Comparison of ENCODE assay signal across 25 cellular contexts in genomic region chr1:181219938-181220337, GRCh38.
"Had no signal": no experiment of that assay in that cellular context is flagged by ENCODE, and none has a peak within 500 bp of the region (broad histone marks: within the 10 kb centered on the region; RNA-seq: fewer than 3 reads in every experiment).

No MANE protein-coding gene starts in this region.

- H3K4me3 ChIP-seq: smooth muscle cell, tibial nerve, uterus had no signal

- ATAC-seq: activated CD8-positive, alpha-beta T cell treated with anti-CD3 and anti-CD28 coated beads, Interleukin-2, amount 10 ng/mL, durations not matched to agents 7 days and 5 days; activated naive CD4-positive, alpha-beta T cell treated with anti-CD3 and anti-CD28 coated beads, Interleukin-2, amount 50 U/mL, for 72 hours had no signal

- H3K9me3 ChIP-seq: uterus had no signal

- H3K27ac ChIP-seq: tibial nerve, uterus had no signal

- H3K4me1 Mint-ChIP-seq: activated B cell treated with CpG ODN at 0.5 μM for 24 hours; activated CD4-positive, alpha-beta T cell treated with anti-CD3 and anti-CD28 coated beads, Interleukin-2, amount 10 ng/mL, durations not matched to agents 24 days and 14 days had no signal

- H3K27me3 ChIP-seq: tibial nerve, uterus had no signal

- H3K4me1 ChIP-seq: tibial nerve, uterus had no signal

- H3K4me3 Mint-ChIP-seq: activated B cell treated with CpG ODN at 0.5 μM for 24 hours; activated CD4-positive, alpha-beta T cell treated with anti-CD3 and anti-CD28 coated beads, Interleukin-2, amount 10 ng/mL, durations not matched to agents 24 days and 14 days; activated CD8-positive, alpha-beta T cell treated with anti-CD3 and anti-CD28 coated beads, Interleukin-2, amount 10 ng/mL, durations not matched to agents 7 days and 5 days; brain; dendritic cell treated with granulocyte-macrophage colony-stimulating factor and Interleukin-4, amounts not matched to agents 40 ng/mL and 50 ng/mL, for 4 days; natural killer cell treated with Interleukin-12 subunit alpha and Interleukin-12 subunit beta and Interleukin-15 and Interleukin-18, amount 100 ng/mL, for 72 hours; T-helper 1 cell treated with Interleukin-12 subunit alpha and Interleukin-12 subunit beta and Interleukin-4 antibody, amounts not matched to agents 30 μg/mL and 1 μg/mL, for 36 hours had no signal

- H3K4me2 ChIP-seq: smooth muscle cell had no signal

- H3K36me3 ChIP-seq: tibial nerve, uterus had no signal

- H3K9me3 Mint-ChIP-seq: dendritic cell treated with granulocyte-macrophage colony-stimulating factor and Interleukin-4, amounts not matched to agents 40 ng/mL and 50 ng/mL, for 4 days; natural killer cell treated with Interleukin-12 subunit alpha and Interleukin-12 subunit beta and Interleukin-15 and Interleukin-18, amount 100 ng/mL, for 72 hours had no signal

- H3K27ac Mint-ChIP-seq: activated B cell treated with CpG ODN at 0.5 μM for 24 hours; activated CD4-positive, alpha-beta T cell treated with anti-CD3 and anti-CD28 coated beads, Interleukin-2, amount 10 ng/mL, durations not matched to agents 24 days and 14 days; activated CD8-positive, alpha-beta T cell treated with anti-CD3 and anti-CD28 coated beads, Interleukin-2, amount 10 ng/mL, durations not matched to agents 7 days and 5 days; activated naive CD4-positive, alpha-beta T cell treated with anti-CD3 and anti-CD28 coated beads, Interleukin-2, amount 50 U/mL, for 72 hours; dendritic cell treated with granulocyte-macrophage colony-stimulating factor and Interleukin-4, amounts not matched to agents 40 ng/mL and 50 ng/mL, for 4 days; natural killer cell treated with Interleukin-12 subunit alpha and Interleukin-12 subunit beta and Interleukin-15 and Interleukin-18, amount 100 ng/mL, for 72 hours; progenitor cell of endocrine pancreas; T-helper 1 cell treated with Interleukin-12 subunit alpha and Interleukin-12 subunit beta and Interleukin-4 antibody, amounts not matched to agents 30 μg/mL and 1 μg/mL, for 36 hours had no signal

- DNase-seq: activated B cell treated with CpG ODN at 0.5 μM for 24 hours; activated CD4-positive, alpha-beta T cell treated with anti-CD3 and anti-CD28 coated beads, Interleukin-2, amount 10 ng/mL, durations not matched to agents 24 days and 14 days; activated CD8-positive, alpha-beta memory T cell treated with anti-CD3 and anti-CD28 coated beads, Interleukin-2, amount 50 U/mL, for 4 hours; activated CD8-positive, alpha-beta T cell treated with anti-CD3 and anti-CD28 coated beads, Interleukin-2, amount 10 ng/mL, durations not matched to agents 7 days and 5 days; activated effector memory CD4-positive, alpha-beta T cell treated with anti-CD3 and anti-CD28 coated beads, Interleukin-2, amount 50 U/mL, for 16 hours; activated T-cell treated with anti-CD3 and anti-CD28 coated beads, Interleukin-2, amount 50 U/mL, for 48 hours; amygdala; effector memory CD4-positive, alpha-beta T cell; hippocampal formation; kidney glomerular epithelial cell; right cardiac atrium; stimulated activated CD4-positive, alpha-beta T cell treated with anti-CD3 and anti-CD28 coated beads, Interleukin-4, amount 100 ng/mL, for 4 hours; stimulated activated CD8-positive, alpha-beta memory T cell treated with anti-CD3 and anti-CD28 coated beads, Interleukin-4, amount 100 ng/mL, for 48 hours; stimulated activated naive CD4-positive, alpha-beta T cell treated with Interleukin-2 at 50 U/mL for 16 hours; substantia nigra; uterus had no signal

- H3K36me3 Mint-ChIP-seq: activated naive CD4-positive, alpha-beta T cell treated with anti-CD3 and anti-CD28 coated beads, Interleukin-2, amount 50 U/mL, for 72 hours; brain; natural killer cell treated with Interleukin-12 subunit alpha and Interleukin-12 subunit beta and Interleukin-15 and Interleukin-18, amount 100 ng/mL, for 72 hours had no signal

- FAIRE-seq: TTC549 had no signal
